8 cellular contexts compared by ENCODE assay signal in the genomic region with DNA sequence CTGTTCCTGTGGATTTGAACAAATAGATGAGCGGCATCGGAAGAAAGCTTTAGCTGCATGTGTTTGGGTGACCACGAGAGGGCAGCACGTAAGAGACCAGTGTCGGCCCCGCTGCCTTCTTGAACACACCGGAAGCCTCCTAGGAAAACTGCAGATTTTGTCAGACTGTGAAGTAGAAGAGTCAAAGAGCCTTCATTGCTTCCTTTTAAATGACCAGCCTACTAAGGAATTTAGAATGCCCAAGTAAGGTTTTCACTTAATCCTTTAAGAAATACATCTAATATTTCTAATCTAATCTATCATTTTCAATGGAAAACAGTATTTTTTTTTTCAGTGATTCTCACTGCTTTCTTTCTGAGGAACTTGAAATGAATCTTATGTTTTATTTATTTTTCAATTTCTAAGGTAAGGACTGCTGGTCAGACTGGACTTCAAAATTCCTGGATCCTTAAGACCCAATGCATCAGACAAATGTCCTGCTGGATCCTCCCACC. TPM values are rescaled to one million over a fixed set of nuclear protein-coding genes. Genes with fewer than 3 reads are reported as not detected.
DNase-seq lines count a peak whose midpoint lies in the region; ATAC-seq and TF ChIP-seq lines count a peak whose summit lies in the region.

No MANE protein-coding gene starts in this region.

- H3K4me1 ChIP-seq in adrenal gland (replicated peaks in 1 of 2) (no peaks in the 10 kb centered on the region), left ventricle myocardium inferior (no peaks in the 10 kb centered on the region)

- CTCF ChIA-PET in BJ (lab: Yijun Ruan, JAX), result interaction anchor here (0.6 to 5.4 kb wide), 12 partner anchors 8 to 555 kb away, joined by 3 to 55 read pairs (median 4); no protein-coding TSS in a partner anchor

- TF ChIP-seq CTCF in BJ (IDR thresholded peaks at IDR 0.05; ENCODE audit: insufficient read depth, low read depth, low read length) (peak; percentile 94), adrenal gland (IDR thresholded peaks at IDR 0.05) (peak; percentile 56 to 87 (median 64)), left ventricle myocardium inferior (IDR thresholded peaks at IDR 0.05; ENCODE audit: borderline replicate concordance) (peak; percentile 91), retinal pigment epithelial cell (conservative IDR thresholded peaks at IDR 0.05; ENCODE audit: low read depth, low read length) (peak; percentile 92)

- H3K27me3 ChIP-seq in BJ (ENCODE audit: control insufficient read depth, insufficient read depth, low read length) (peaks cover 1% of the 10 kb centered on the region), adrenal gland (no peaks in the 10 kb centered on the region), left ventricle myocardium inferior (ENCODE audit: low read depth) (peaks cover 61% of the 10 kb centered on the region)

- peak; percentile 58 for ATAC-seq in GM21825 (IDR thresholded peaks at IDR 0.05; ENCODE audit: unreplicated experiment)
- ATAC-seq in GM21723 (IDR thresholded peaks at IDR 0.05; ENCODE audit: unreplicated experiment), result no peak

- no peak for TF ChIP-seq POLR2A in adrenal gland (IDR thresholded peaks at IDR 0.05)

- 0 to 3% (median 0%) methylated on average over 7 of the region's 7 CpGs for WGBS in adrenal gland, 4 donors

- POLR2A ChIA-PET in BJ (lab: Charles Lee), result no interaction called here

- H3K9me3 ChIP-seq in adrenal gland (replicated peaks in 1 of 3), result no peaks in the 10 kb centered on the region
- H3K9me3 ChIP-seq in left ventricle myocardium inferior (replicated peaks), result no peaks in the 10 kb centered on the region

- DNase-seq in BJ (ENCODE audit: low read depth) (no peak), NCI-H1417 treated with DMSO at 0.1 percent for 48 hours (lab: John Stamatoyannopoulos, UW) (peak; percentile 97), T follicular helper cell (ENCODE audit: low read depth) (peak; percentile 48), adrenal gland (peak; percentile 43 to 86 (median 76)), left ventricle myocardium inferior (peak; percentile 58), retinal pigment epithelial cell (ENCODE audit: low read depth) (no peak)

- H3K27ac ChIP-seq in adrenal gland (no peak overlapping the region), left ventricle myocardium inferior (replicated peaks) (no peak overlapping the region)

- H3K36me3 ChIP-seq in BJ (ENCODE audit: control insufficient read depth, insufficient read depth, low read length) (no peaks in the 10 kb centered on the region), adrenal gland (replicated peaks in 1 of 2) (no peaks in the 10 kb centered on the region), left ventricle myocardium inferior (no peaks in the 10 kb centered on the region)

- H3K4me3 ChIP-seq in BJ (ENCODE audit: low read depth, low read length) (no peak overlapping the region), adrenal gland (no peak overlapping the region), left ventricle myocardium inferior (no peak overlapping the region), retinal pigment epithelial cell (ENCODE audit: low read length) (no peak overlapping the region)

- intact Hi-C loops in adrenal gland (cut with DNase I), result no loop called here
- intact Hi-C loops in left ventricle myocardium inferior (cut with micrococcal nuclease), result no loop called here

RNA-seq across cellular contexts. Expression of a gene that starts 55.4 kb away (rescaled TPM):
- polyA plus RNA-seq in BJ (2011; rRNA removed), result 18.2 and 32.0 TPM in 2 replicates
- 3.3 and 4.4 TPM in 2 replicates for polyA minus RNA-seq in BJ (2011; rRNA and poly(A)+ RNA removed)
- 100 to 1,000 TPM in 2 of 8 donors, 10 to 100 TPM in 6; 41.7 to 146 (median 58.7) TPM for total RNA-seq in adrenal gland
- polyA plus RNA-seq in adrenal gland, result 100 to 1,000 TPM in 1 of 3 donors, 10 to 100 TPM in 2; 31.5 to 392 (median 31.9) TPM
- 24.4 TPM for total RNA-seq in left ventricle myocardium inferior

Comparison
In these comparisons a context has a peak if more than half of its experiments do, and no peak if none do; other contexts are left out.
1. DNase-seq: peak in NCI-H1417 treated with DMSO at 0.1 percent for 48 hours (single experiment), T follicular helper cell (single experiment), adrenal gland (7 of 7) and left ventricle myocardium inferior (single experiment); none in BJ (single experiment) and retinal pigment epithelial cell (single experiment).
2. Peak in every context shown above with its lines, with median percentiles within 50 percentile points of each other: CTCF ChIP-seq.